18 cellular contexts compared by ENCODE assay signal in genomic region chr4:101265816-101266172, GRCh38.
DNase-seq lines count a peak whose midpoint lies in the region; ATAC-seq and TF ChIP-seq lines count a peak whose summit lies in the region.
"Had no signal": no experiment of that assay in that cellular context is flagged by ENCODE, and none has a peak within 500 bp of the region (broad histone marks: within the 10 kb centered on the region; RNA-seq: fewer than 3 reads in every experiment).

No MANE protein-coding gene starts in this region.

- H3K4me3 Mint-ChIP-seq in progenitor cell of endocrine pancreas (ENCODE audit: low read depth), result no peak overlapping the region
- H3K4me3 Mint-ChIP-seq in activated CD8-positive, alpha-beta memory T cell treated with anti-CD3 and anti-CD28 coated beads, Interleukin-2, amount 10 ng/mL, durations not matched to agents 7 days and 5 days, result no peak overlapping the region
- H3K4me3 Mint-ChIP-seq: CD4-positive, alpha-beta T cell had no signal

- TF ChIP-seq CTCF in RWPE1 (conservative IDR thresholded peaks at IDR 0.05; ENCODE audit: low read depth), result no peak
- no peak for TF ChIP-seq CTCF in progenitor cell of endocrine pancreas (IDR thresholded peaks at IDR 0.05; ENCODE audit: unreplicated experiment)

- no peaks in the 10 kb centered on the region for H3K27me3 Mint-ChIP-seq in progenitor cell of endocrine pancreas
- no peaks in the 10 kb centered on the region for H3K27me3 Mint-ChIP-seq in activated CD8-positive, alpha-beta memory T cell treated with anti-CD3 and anti-CD28 coated beads, Interleukin-2, amount 10 ng/mL, durations not matched to agents 7 days and 5 days
- H3K27me3 Mint-ChIP-seq: CD4-positive, alpha-beta T cell had no signal

- H3K27ac Mint-ChIP-seq in progenitor cell of endocrine pancreas, result peak overlapping the region; percentile 73
- H3K27ac Mint-ChIP-seq in activated CD8-positive, alpha-beta memory T cell treated with anti-CD3 and anti-CD28 coated beads, Interleukin-2, amount 10 ng/mL, durations not matched to agents 7 days and 5 days, result no peak overlapping the region
- H3K27ac Mint-ChIP-seq: CD4-positive, alpha-beta T cell had no signal

- no peaks in the 10 kb centered on the region for H3K27me3 ChIP-seq in trophoblast cell (ENCODE audit: insufficient read depth, low read length)
- H3K27me3 ChIP-seq: Peyer's patch had no signal

- H3K4me2 ChIP-seq in trophoblast cell (ENCODE audit: low read length), result no peak overlapping the region

- H3K36me3 Mint-ChIP-seq in progenitor cell of endocrine pancreas (ENCODE audit: insufficient read depth), result no peaks in the 10 kb centered on the region
- H3K36me3 Mint-ChIP-seq in activated CD8-positive, alpha-beta memory T cell treated with anti-CD3 and anti-CD28 coated beads, Interleukin-2, amount 10 ng/mL, durations not matched to agents 7 days and 5 days, result peaks cover 1% of the 10 kb centered on the region

- CTCF ChIA-PET in RWPE1 (lab: Yijun Ruan, JAX), result interaction anchor here (0.5 to 0.6 kb wide), 2 partner anchors 21 to 465 kb away, joined by 3 to 4 read pairs; no protein-coding TSS in a partner anchor
- CTCF ChIA-PET in activated CD8-positive, alpha-beta memory T cell treated with anti-CD3 and anti-CD28 coated beads, Interleukin-2, amount 10 ng/mL, durations not matched to agents 7 days and 5 days (lab: Charles Lee), result no interaction called here

- no peak overlapping the region for H3K23ac ChIP-seq in trophoblast cell (ENCODE audit: low read length)

- H2BK12ac ChIP-seq in trophoblast cell (ENCODE audit: low read length), result no peak overlapping the region

- no peak overlapping the region for H2AK5ac ChIP-seq in trophoblast cell (ENCODE audit: low read length)

- no peak overlapping the region for H3K18ac ChIP-seq in trophoblast cell (ENCODE audit: low read length)

- H3K79me2 ChIP-seq in trophoblast cell (ENCODE audit: control insufficient read depth, insufficient read depth, low read length, poor library complexity), result no peaks in the 10 kb centered on the region

- H2BK5ac ChIP-seq in trophoblast cell (ENCODE audit: low read depth, low read length, poor library complexity), result no peak overlapping the region

- H3K9me3 ChIP-seq in trophoblast cell (ENCODE audit: insufficient read depth, low read depth, low read length), result no peaks in the 10 kb centered on the region
- H3K9me3 ChIP-seq: Peyer's patch had no signal

- no peak overlapping the region for H4K91ac ChIP-seq in trophoblast cell (ENCODE audit: low read depth, low read length)

- H2AFZ ChIP-seq in trophoblast cell (ENCODE audit: insufficient read depth, low read length, poor library complexity), result no peak overlapping the region
- H2AFZ ChIP-seq: GM23248 had no signal

- DNase-seq in DMS53 treated with DMSO at 0.1 percent for 48 hours (lab: John Stamatoyannopoulos, UW; ENCODE audit: unreplicated experiment), result peak; percentile 9
- peak; percentile 34 for DNase-seq in RWPE1 (ENCODE audit: low spot score)
- peak; percentile 6 for DNase-seq in epithelial cell of prostate (ENCODE audit: low read depth, low spot score)
- no peak for DNase-seq in progenitor cell of endocrine pancreas (ENCODE audit: low spot score, unreplicated experiment)
- no peak for DNase-seq in activated CD8-positive, alpha-beta memory T cell treated with anti-CD3 and anti-CD28 coated beads, Interleukin-2, amount 10 ng/mL, durations not matched to agents 7 days and 5 days
- DNase-seq in NCI-H1417 (lab: John Stamatoyannopoulos, UW), result no peak
- DNase-seq in head of caudate nucleus, result no peak
- DNase-seq in trophoblast cell, result no peak
- DNase-seq: CD4-positive, alpha-beta T cell; DMS79; KBM-7; NCI-H1048; NCI-H1694; NCI-H510A treated with DMSO at 0.1 percent for 48 hours; Peyer's patch; SHP77 had no signal

- no peak overlapping the region for H2BK120ac ChIP-seq in trophoblast cell (ENCODE audit: insufficient read depth, low read length, poor library complexity)

- H4K12ac ChIP-seq in trophoblast cell (ENCODE audit: low read depth, low read length), result no peak overlapping the region

- intact Hi-C loops in head of caudate nucleus (cut with DNase I), result loop anchor here (10.0 kb wide), 1 partner anchor 51 kb away; no protein-coding TSS in a partner anchor

- peaks cover 35% of the 10 kb centered on the region for H3K4me1 Mint-ChIP-seq in progenitor cell of endocrine pancreas (ENCODE audit: low read depth)
- H3K4me1 Mint-ChIP-seq in activated CD8-positive, alpha-beta memory T cell treated with anti-CD3 and anti-CD28 coated beads, Interleukin-2, amount 10 ng/mL, durations not matched to agents 7 days and 5 days, result peaks cover 16% of the 10 kb centered on the region

- H3K4ac ChIP-seq in trophoblast cell (ENCODE audit: low read depth, low read length), result no peak overlapping the region

- no peaks in the 10 kb centered on the region for H3K9me3 Mint-ChIP-seq in progenitor cell of endocrine pancreas (ENCODE audit: low read depth)
- no peaks in the 10 kb centered on the region for H3K9me3 Mint-ChIP-seq in activated CD8-positive, alpha-beta memory T cell treated with anti-CD3 and anti-CD28 coated beads, Interleukin-2, amount 10 ng/mL, durations not matched to agents 7 days and 5 days (ENCODE audit: low read depth)
- H3K9me3 Mint-ChIP-seq: CD4-positive, alpha-beta T cell had no signal

- H3K9ac ChIP-seq in trophoblast cell (ENCODE audit: low read length), result no peak overlapping the region
- H3K9ac ChIP-seq: GM23248 had no signal

- H3K36me3 ChIP-seq in trophoblast cell (ENCODE audit: control insufficient read depth in 1 of 2, insufficient read depth in 2 of 2, low read length in 2 of 2), result no peaks in the 10 kb centered on the region
- H3K36me3 ChIP-seq: Peyer's patch had no signal

- WGBS in trophoblast cell (ENCODE audit: extremely low coverage, insufficient coverage, insufficient read length), result no CpG with 5 or more reads among the region's 1 CpG

- no peak for ATAC-seq in activated CD8-positive, alpha-beta memory T cell treated with anti-CD3 and anti-CD28 coated beads, Interleukin-2, amount 10 ng/mL, durations not matched to agents 7 days and 5 days
- ATAC-seq: SK-N-SH treated with all-trans-retinoic acid at 6 μM for 48 hours had no signal

- no peak overlapping the region for H3K14ac ChIP-seq in trophoblast cell (ENCODE audit: low read length)

- H3K79me1 ChIP-seq in trophoblast cell (ENCODE audit: low read length), result no peaks in the 10 kb centered on the region

- H4K8ac ChIP-seq in trophoblast cell (ENCODE audit: low read depth, low read length), result no peak overlapping the region

- POLR2A ChIA-PET in RWPE1 (lab: Yijun Ruan, JAX; ENCODE audit: low non-redundant PET), result no interaction called here

- no peak overlapping the region for H3K4me3 ChIP-seq in trophoblast cell (ENCODE audit: low read depth, low read length)
- H3K4me3 ChIP-seq: GM23248, Peyer's patch had no signal

- no peaks in the 10 kb centered on the region for H3K4me1 ChIP-seq in trophoblast cell (ENCODE audit: control insufficient read depth in 1 of 2, insufficient read depth in 2 of 2, low read length in 2 of 2)
- H3K4me1 ChIP-seq: Peyer's patch had no signal

- H3K27ac ChIP-seq in RWPE1 (no peak overlapping the region), epithelial cell of prostate (peak overlapping the region; percentile 62), trophoblast cell (ENCODE audit: low read depth, low read length) (no peak overlapping the region)
- H3K27ac ChIP-seq: GM23248, Peyer's patch had no signal

Comparison
In these comparisons a context has a peak if more than half of its experiments do, and no peak if none do; other contexts are left out.
1. DNase-seq: peak in DMS53 treated with DMSO at 0.1 percent for 48 hours (single experiment), RWPE1 (single experiment) and epithelial cell of prostate (single experiment); none in progenitor cell of endocrine pancreas (single experiment), activated CD8-positive, alpha-beta memory T cell treated with anti-CD3 and anti-CD28 coated beads, Interleukin-2, amount 10 ng/mL, durations not matched to agents 7 days and 5 days (single experiment), NCI-H1417 (0 of 3), head of caudate nucleus (0 of 42) and trophoblast cell (0 of 2).